ENCODE assay signal across 12 cellular contexts in genomic region chr7:2258661-2259365, GRCh38. TPM values are rescaled to one million over a fixed set of nuclear protein-coding genes. Genes with fewer than 3 reads are reported as not detected.
A peak's percentile ranks its signal among the peaks of the same experiment; 100 is the strongest.
DNase-seq lines count a peak whose midpoint lies in the region; ATAC-seq lines count a peak whose summit lies in the region.
"Had no signal": no experiment of that assay in that cellular context is flagged by ENCODE, and none has a peak within 500 bp of the region (broad histone marks: within the 10 kb centered on the region; RNA-seq: fewer than 3 reads in every experiment).

No MANE protein-coding gene starts in this region.

- H3K9me3 Mint-ChIP-seq in naive B cell = no peaks in the 10 kb centered on the region
- H3K9me3 Mint-ChIP-seq: activated naive CD4-positive, alpha-beta T cell treated with anti-CD3 and anti-CD28 coated beads, Interleukin-2, amount 50 U/mL, for 24 hours; mesothelial cell of epicardium had no signal

- DNase-seq in naive B cell (peak; percentile 33), NCI-H187 treated with DMSO at 0.1 percent for 48 hours (lab: John Stamatoyannopoulos, UW) (no peak), NCI-H226 (no peak)
- DNase-seq in stimulated activated CD4-positive, alpha-beta T cell treated with anti-CD3 and anti-CD28 coated beads, Interleukin-2, amount 100 ng/mL, for 24 hours = no peak
- no peak for DNase-seq in stimulated activated CD4-positive, alpha-beta T cell treated with anti-CD3 and anti-CD28 coated beads, Interleukin-12 subunit alpha, Interleukin-12 subunit beta, amount 100 ng/mL, for 4 hours
- DNase-seq: effector CD4-positive, alpha-beta T cell; sigmoid colon had no signal

- peaks cover 0 to 15% of the 10 kb centered on the region in 2 donors for H3K36me3 Mint-ChIP-seq in naive B cell

- H3K27ac Mint-ChIP-seq in naive B cell = peak overlapping the region in 5 of 6 donors; percentile 52 to 100 (median 99)
- H3K27ac Mint-ChIP-seq: activated naive CD4-positive, alpha-beta T cell treated with anti-CD3 and anti-CD28 coated beads, Interleukin-2, amount 50 U/mL, for 24 hours; mesothelial cell of epicardium had no signal

- peaks cover 30 to 45% (median 32%) of the 10 kb centered on the region in 3 donors for H3K4me1 Mint-ChIP-seq in naive B cell

- peak overlapping the region in 6 of 8 donors; percentile 32 to 77 (median 44) for H3K4me3 Mint-ChIP-seq in naive B cell
- H3K4me3 Mint-ChIP-seq: activated naive CD4-positive, alpha-beta T cell treated with anti-CD3 and anti-CD28 coated beads, Interleukin-2, amount 50 U/mL, for 24 hours; mesothelial cell of epicardium had no signal

- peak; percentile 65 for ATAC-seq in GM18867 (IDR thresholded peaks at IDR 0.05; ENCODE audit: unreplicated experiment)
- peak; percentile 63 for ATAC-seq in GM21619 (IDR thresholded peaks at IDR 0.05; ENCODE audit: unreplicated experiment)
- peak; percentile 57 for ATAC-seq in HG03439 (IDR thresholded peaks at IDR 0.05; ENCODE audit: unreplicated experiment)
- ATAC-seq in naive B cell (ENCODE audit: low read depth in 2 of 2) = peak; percentile 24 to 53

- H3K27me3 Mint-ChIP-seq in naive B cell = no peaks in the 10 kb centered on the region
- H3K27me3 Mint-ChIP-seq: activated naive CD4-positive, alpha-beta T cell treated with anti-CD3 and anti-CD28 coated beads, Interleukin-2, amount 50 U/mL, for 24 hours had no signal

RNA-seq across cellular contexts. Expression of gene NUDT1, which starts 16.8 kb away (rescaled TPM):
- polyA plus RNA-seq in naive B cell (ENCODE audit: low read depth in 6 of 6) = 10 to 100 TPM; 50.8 to 78.8 (median 59.4) TPM

RNA-seq across cellular contexts. Expression of gene MRM2, which starts 16.8 kb away (rescaled TPM):
- 10 to 100 TPM; 29.2 to 64.2 (median 46.1) TPM for polyA plus RNA-seq in naive B cell (ENCODE audit: low read depth in 6 of 6)

RNA-seq across cellular contexts. Expression of gene MAD1L1, which starts 26.1 kb away (rescaled TPM):
- polyA plus RNA-seq in naive B cell (ENCODE audit: low read depth in 6 of 6) = 100 to 1,000 TPM; 109 to 209 (median 158) TPM

RNA-seq across cellular contexts. Expression of gene SNX8, which starts 55.4 kb away (rescaled TPM):
- polyA plus RNA-seq in naive B cell (ENCODE audit: low read depth in 6 of 6) = 100 to 1,000 TPM in 3 of 6 donors, 10 to 100 TPM in 3; 74.2 to 107 (median 96.2) TPM
